In the genomic region with DNA sequence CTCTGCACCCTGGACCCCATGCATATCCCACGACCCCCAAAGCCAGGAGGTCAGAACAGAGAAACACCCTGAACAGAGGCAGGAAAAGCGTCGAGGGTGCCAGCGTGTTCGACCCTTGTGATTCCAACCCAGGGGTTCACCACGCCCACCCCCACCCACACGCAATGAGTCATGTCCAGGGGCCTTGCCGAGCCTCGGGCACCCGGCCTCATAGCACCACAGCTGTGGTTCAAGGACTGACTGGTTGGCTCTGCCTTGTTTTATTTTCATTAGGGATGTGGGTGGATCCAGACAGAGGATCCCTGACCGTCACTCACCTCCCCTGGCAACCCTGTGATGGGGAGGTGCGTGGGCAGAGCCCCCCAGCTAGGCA, we compare ENCODE assay signal across 14 cellular contexts. TPM values are rescaled to one million over a fixed set of nuclear protein-coding genes. Genes with fewer than 3 reads are reported as not detected.
A peak's percentile ranks its signal among the peaks of the same experiment; 100 is the strongest.
DNase-seq lines count a peak whose midpoint lies in the region; ATAC-seq lines count a peak whose summit lies in the region.
"Had no signal": no experiment of that assay in that cellular context is flagged by ENCODE, and none has a peak within 500 bp of the region (broad histone marks: within the 10 kb centered on the region; RNA-seq: fewer than 3 reads in every experiment).

No MANE protein-coding gene starts in this region.

- H3K27ac Mint-ChIP-seq in CD4-positive, alpha-beta memory T cell = peak overlapping the region in 1 of 7 donors; percentile 18
- H3K27ac Mint-ChIP-seq: T-helper 2 cell treated with Interferon-gamma antibody and Interleukin-4, amounts not matched to agents 5 μg/mL and 100 μg/mL, for 36 hours had no signal

- H3K9ac ChIP-seq in adipocyte (ENCODE audit: low read length) = no peak overlapping the region
- H3K9ac ChIP-seq: KMS-11 had no signal

- no peaks in the 10 kb centered on the region for H3K4me1 Mint-ChIP-seq in CD4-positive, alpha-beta memory T cell

- H3K4me3 ChIP-seq in adipocyte (ENCODE audit: low read length) = no peak overlapping the region
- no peak overlapping the region for H3K4me3 ChIP-seq in CD4-positive, alpha-beta memory T cell (ENCODE audit: low read length in 2 of 2)
- H3K4me3 ChIP-seq: prostate gland, testis had no signal

- no peaks in the 10 kb centered on the region for H3K9me3 ChIP-seq in adipocyte (ENCODE audit: control insufficient read depth, low read length)
- no peaks in the 10 kb centered on the region for H3K9me3 ChIP-seq in CD4-positive, alpha-beta memory T cell (ENCODE audit: control insufficient read depth in 1 of 2, low read length in 2 of 2)
- H3K9me3 ChIP-seq: prostate gland, testis had no signal

- peaks cover 18% of the 10 kb centered on the region for H3K27me3 ChIP-seq in adipocyte (replicated peaks; ENCODE audit: control insufficient read depth, insufficient read depth, low read length)
- H3K27me3 ChIP-seq in CD4-positive, alpha-beta memory T cell (ENCODE audit: insufficient read depth, low read length) = no peaks in the 10 kb centered on the region
- H3K27me3 ChIP-seq: testis had no signal

- peaks cover 0 to 2% (median 0%) of the 10 kb centered on the region in 8 donors for H3K9me3 Mint-ChIP-seq in CD4-positive, alpha-beta memory T cell
- H3K9me3 Mint-ChIP-seq: T-helper 2 cell treated with Interferon-gamma antibody and Interleukin-4, amounts not matched to agents 5 μg/mL and 100 μg/mL, for 36 hours had no signal

- peaks cover 14% of the 10 kb centered on the region for H3K4me1 ChIP-seq in adipocyte (ENCODE audit: control insufficient read depth, insufficient read depth, low read length)
- H3K4me1 ChIP-seq in CD4-positive, alpha-beta memory T cell (ENCODE audit: insufficient read depth, low read length) = no peaks in the 10 kb centered on the region
- H3K4me1 ChIP-seq: prostate gland had no signal

- no peak overlapping the region for H3K27ac ChIP-seq in CD4-positive, alpha-beta memory T cell (ENCODE audit: low read depth, low read length)
- H3K27ac ChIP-seq: KMS-11, prostate gland, testis had no signal

- H3K36me3 ChIP-seq in adipocyte (ENCODE audit: control insufficient read depth, insufficient read depth, low read length, severe bottlenecking) = no peaks in the 10 kb centered on the region
- H3K36me3 ChIP-seq in CD4-positive, alpha-beta memory T cell (ENCODE audit: insufficient read depth, low read length) = no peaks in the 10 kb centered on the region
- H3K36me3 ChIP-seq: prostate gland had no signal

- no peak overlapping the region for H3K4me3 Mint-ChIP-seq in CD4-positive, alpha-beta memory T cell
- H3K4me3 Mint-ChIP-seq: T-helper 2 cell treated with Interferon-gamma antibody and Interleukin-4, amounts not matched to agents 5 μg/mL and 100 μg/mL, for 36 hours had no signal

- peak; percentile 49 for DNase-seq in AG20443 (ENCODE audit: low spot score)
- DNase-seq in H4 (ENCODE audit: low spot score) = peak; percentile 33
- peak; percentile 44 for DNase-seq in adipocyte (ENCODE audit: low read depth)
- peak; percentile 65 for DNase-seq in hepatic stellate cell (ENCODE audit: low spot score)
- no peak for DNase-seq in Kasumi-1 (lab: John Stamatoyannopoulos, UW)
- DNase-seq in CD4-positive, alpha-beta memory T cell = no peak
- DNase-seq: aorta, midbrain had no signal

- no peaks in the 10 kb centered on the region for H3K36me3 Mint-ChIP-seq in CD4-positive, alpha-beta memory T cell

- H3K27me3 Mint-ChIP-seq in CD4-positive, alpha-beta memory T cell = peaks cover 0 to 3% of the 10 kb centered on the region in 2 donors

- CTCF ChIA-PET in CD4-positive, alpha-beta memory T cell (lab: Charles Lee; ENCODE audit: partially characterized antibody) = no interaction called here

- intact Hi-C loops in CD4-positive, alpha-beta memory T cell (cut with micrococcal nuclease) = no loop called here

- ATAC-seq in GM21723 (IDR thresholded peaks at IDR 0.05; ENCODE audit: unreplicated experiment) (no peak), HG03378 (IDR thresholded peaks at IDR 0.05; ENCODE audit: unreplicated experiment) (no peak)

- POLR2A ChIA-PET in CD4-positive, alpha-beta memory T cell (lab: Charles Lee; ENCODE audit: partially characterized antibody) = no interaction called here

RNA-seq across cellular contexts. Expression of a gene that starts 9.5 kb away (rescaled TPM):
- total RNA-seq in H4 (2014; rRNA removed; shearing (Covaris generic)) = 9.2 and 10.3 TPM in 2 replicates
- 10 to 100 TPM; 14.8 to 15.0 TPM for total RNA-seq in CD4-positive, alpha-beta memory T cell
- polyA plus RNA-seq in CD4-positive, alpha-beta memory T cell = under 1 TPM; 0.35 to 0.87 TPM

RNA-seq across cellular contexts. Expression of a gene that starts 48.7 kb away (rescaled TPM):
- not detected in 2 replicates for total RNA-seq in H4 (2014; rRNA removed; shearing (Covaris generic))
- not detected for total RNA-seq in CD4-positive, alpha-beta memory T cell
- polyA plus RNA-seq in CD4-positive, alpha-beta memory T cell = not detected
- total RNA-seq: aorta had no signal
- polyA plus RNA-seq: aorta had no signal

RNA-seq across cellular contexts. Expression of a gene that starts 50.2 kb away (rescaled TPM):
- not detected in 2 replicates for total RNA-seq in H4 (2014; rRNA removed; shearing (Covaris generic))
- not detected for total RNA-seq in CD4-positive, alpha-beta memory T cell
- polyA plus RNA-seq in CD4-positive, alpha-beta memory T cell = not detected
- total RNA-seq: aorta had no signal
- polyA plus RNA-seq: aorta had no signal

Comparison
In these comparisons a context has a peak if more than half of its experiments do, and no peak if none do; other contexts are left out.
1. DNase-seq: peak in AG20443 (single experiment), H4 (single experiment), adipocyte (single experiment) and hepatic stellate cell (single experiment); none in Kasumi-1 (0 of 2) and CD4-positive, alpha-beta memory T cell (0 of 5).